Comparison of ENCODE assay signal across 8 cellular contexts in the genomic region with DNA sequence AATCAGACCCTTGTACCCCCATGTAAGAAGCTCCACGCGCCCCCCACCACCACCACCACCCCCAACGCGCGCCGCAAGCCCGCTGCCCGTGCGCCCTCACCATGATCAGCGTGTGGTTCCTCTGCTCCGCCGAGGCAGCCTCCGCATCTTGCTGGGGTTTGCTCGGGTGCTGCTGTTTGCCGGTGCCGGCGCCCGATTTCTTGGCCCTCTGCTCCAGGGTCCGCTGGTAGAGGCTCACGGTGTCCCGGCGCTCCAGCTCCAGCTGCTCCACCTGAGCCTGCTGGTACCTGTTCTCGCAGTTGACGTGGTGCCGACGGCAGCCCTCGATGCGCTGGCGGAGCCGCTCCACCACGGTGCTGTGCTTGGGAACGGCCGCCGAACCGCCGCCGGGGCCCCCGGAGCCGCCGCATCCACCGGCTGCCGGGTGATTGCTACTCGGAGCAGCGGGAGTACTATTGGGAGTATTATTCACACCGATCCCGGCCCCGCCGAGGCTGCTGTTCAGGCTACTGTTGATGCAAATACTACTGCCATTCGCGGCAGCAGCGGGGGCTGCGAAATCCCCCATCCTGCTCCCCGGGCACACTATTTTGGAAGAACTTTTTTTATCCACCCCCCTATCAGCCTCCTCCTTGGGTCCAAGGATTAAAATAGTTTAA. TPM values are rescaled to one million over a fixed set of nuclear protein-coding genes. Genes with fewer than 3 reads are reported as not detected.
A peak's percentile ranks its signal among the peaks of the same experiment; 100 is the strongest.
DNase-seq lines count a peak whose midpoint lies in the region; ATAC-seq, FAIRE-seq and TF ChIP-seq lines count a peak whose summit lies in the region.

No MANE protein-coding gene starts in this region.

- TF ChIP-seq POLR2A in spleen (IDR thresholded peaks at IDR 0.05), result no peak

- peak overlapping the region; percentile 72 for H3K4me2 ChIP-seq in BLaER1

- H3K27me3 ChIP-seq in BLaER1 (no peaks in the 10 kb centered on the region), HUES6 (ENCODE audit: control insufficient read depth, insufficient read depth, low read length) (peaks cover 6% of the 10 kb centered on the region; the same call in 1 of the 2 replicates), spleen (replicated peaks in 1 of 7) (peaks cover 0 to 68% (median 8%) of the 10 kb centered on the region in 7 donors)

- no peaks in the 10 kb centered on the region for H4K20me1 ChIP-seq in BLaER1

- H3K9me3 ChIP-seq in BLaER1 (no peaks in the 10 kb centered on the region), HUES6 (ENCODE audit: control insufficient read depth, insufficient read depth, low read depth, low read length) (no peaks in the 10 kb centered on the region), kidney (ENCODE audit: control insufficient read depth in 1 of 2, low read length in 2 of 2) (no peaks in the 10 kb centered on the region), spleen (no peaks in the 10 kb centered on the region)

- 0 to 3% (median 1%) methylated on average over 23 to 53 of the region's 53 CpGs for WGBS in spleen, 5 donors

- DNase-seq in cerebellar cortex (ENCODE audit: low spot score) (peak; percentile 50), kidney (peak; percentile 89), spleen (peak; percentile 91)

- FAIRE-seq in kidney (lab: Jason Lieb, UNC), result no peak

- intact Hi-C loops in kidney (cut with DNase I) (no loop called here), spleen (cut with DNase I; ENCODE audit: low total_unique reads) (loop anchor here (5.0 to 10.0 kb wide), 2 partner anchors 99 to 418 kb away; no protein-coding TSS in a partner anchor)

- H3K36me3 ChIP-seq in BLaER1, result no peaks in the 10 kb centered on the region
- no peaks in the 10 kb centered on the region for H3K36me3 ChIP-seq in HUES6 (ENCODE audit: control insufficient read depth, insufficient read depth, low read length)
- H3K36me3 ChIP-seq in kidney (ENCODE audit: control insufficient read depth in 1 of 2, insufficient read depth in 2 of 2, low read length in 2 of 2), result no peaks in the 10 kb centered on the region
- H3K36me3 ChIP-seq in spleen, result no peaks in the 10 kb centered on the region

- ATAC-seq in HG03521 (IDR thresholded peaks at IDR 0.05; ENCODE audit: unreplicated experiment) (no peak), GM19351 (IDR thresholded peaks at IDR 0.05; ENCODE audit: unreplicated experiment) (no peak)

- H3K4me3 ChIP-seq in BLaER1 (peak overlapping the region; percentile 93), HUES6 (ENCODE audit: low read depth, low read length) (peak overlapping the region; percentile 77), WI38 (ENCODE audit: low read depth, low read length) (peak overlapping the region; percentile 87), kidney (ENCODE audit: low read length in 2 of 2) (peak overlapping the region; percentile 92 to 96), spleen (peak overlapping the region; percentile 60 to 89 (median 76))

- peak overlapping the region; percentile 96 for H3K27ac ChIP-seq in BLaER1
- H3K27ac ChIP-seq in HUES6 (ENCODE audit: low read depth, low read length), result no peak overlapping the region; the same call in 1 of the 2 replicates
- H3K27ac ChIP-seq in kidney (ENCODE audit: low read depth in 2 of 2, low read length in 2 of 2), result peak overlapping the region; percentile 95 to 97
- H3K27ac ChIP-seq in spleen, result peak overlapping the region; percentile 93 to 99 (median 98)

- H3K4me1 ChIP-seq in BLaER1, result peaks cover 47% of the 10 kb centered on the region
- H3K4me1 ChIP-seq in HUES6 (ENCODE audit: control insufficient read depth, insufficient read depth, low read length), result peaks cover 10% of the 10 kb centered on the region
- H3K4me1 ChIP-seq in kidney (ENCODE audit: control insufficient read depth in 1 of 2, insufficient read depth in 1 of 2, low read depth in 1 of 2, low read length in 2 of 2), result peaks cover 0 to 2% of the 10 kb centered on the region in 2 donors
- peaks cover 0 to 97% (median 46%) of the 10 kb centered on the region in 6 donors for H3K4me1 ChIP-seq in spleen

- TF ChIP-seq CTCF in WI38 (IDR thresholded peaks at IDR 0.05; ENCODE audit: low read depth, low read length), result no peak
- no peak for TF ChIP-seq CTCF in kidney (IDR thresholded peaks at IDR 0.05; ENCODE audit: borderline replicate concordance, extremely low read depth, insufficient read depth)
- TF ChIP-seq CTCF in spleen (IDR thresholded peaks at IDR 0.05 in 8 of 11, conservative IDR thresholded peaks at IDR 0.05 in 3 of 11), result no peak

- H3K9ac ChIP-seq in BLaER1, result peak overlapping the region; percentile 96
- peak overlapping the region; percentile 91 for H3K9ac ChIP-seq in HUES6 (ENCODE audit: low read length)
- H3K9ac ChIP-seq in kidney (ENCODE audit: low read length in 2 of 2), result peak overlapping the region; percentile 76 to 92

RNA-seq across cellular contexts. Expression of gene MAML3, which starts 1.1 kb away (rescaled TPM):
- total RNA-seq in kidney, result 10.4 TPM
- 1.4 TPM for polyA plus RNA-seq in kidney (ENCODE audit: insufficient read depth, low read depth, low replicate concordance)
- total RNA-seq in spleen, result 10 to 100 TPM in 6 of 7 donors, 1 to 10 TPM in 1; 6.7 to 18.4 (median 14.7) TPM
- 1 to 10 TPM in 1 of 3 donors, under 1 TPM in 2; 0.63 to 1.6 (median 0.83) TPM for polyA plus RNA-seq in spleen
